12 cellular contexts compared by ENCODE assay signal in genomic region chr7:150901160-150902035, GRCh38. TPM values are rescaled to one million over a fixed set of nuclear protein-coding genes. Genes with fewer than 3 reads are reported as not detected.
DNase-seq lines count a peak whose midpoint lies in the region; ATAC-seq and TF ChIP-seq lines count a peak whose summit lies in the region.
"Had no signal": no experiment of that assay in that cellular context is flagged by ENCODE, and none has a peak within 500 bp of the region (broad histone marks: within the 10 kb centered on the region; RNA-seq: fewer than 3 reads in every experiment).

No MANE protein-coding gene starts in this region.

- H3K27me3 ChIP-seq in hepatocyte = peaks cover 19% of the 10 kb centered on the region
- H3K27me3 ChIP-seq in rectal smooth muscle tissue (ENCODE audit: control insufficient read depth, insufficient read depth, low read length) = no peaks in the 10 kb centered on the region
- no peaks in the 10 kb centered on the region for H3K27me3 ChIP-seq in naive thymus-derived CD4-positive, alpha-beta T cell (ENCODE audit: control insufficient read depth in 2 of 2, insufficient read depth in 2 of 2, low read length in 2 of 2)

- ATAC-seq in GM19324 (IDR thresholded peaks at IDR 0.05; ENCODE audit: low FRiP score, unreplicated experiment) = no peak
- ATAC-seq in naive thymus-derived CD4-positive, alpha-beta T cell = no peak
- ATAC-seq: effector memory CD8-positive, alpha-beta T cell had no signal

- POLR2A ChIA-PET in naive thymus-derived CD4-positive, alpha-beta T cell (lab: Charles Lee) = no interaction called here

- H3K36me3 ChIP-seq in hepatocyte (replicated peaks; ENCODE audit: insufficient read depth, low read depth) = no peaks in the 10 kb centered on the region
- H3K36me3 ChIP-seq in rectal smooth muscle tissue (ENCODE audit: control insufficient read depth, insufficient read depth, low read length) = no peaks in the 10 kb centered on the region
- no peaks in the 10 kb centered on the region for H3K36me3 ChIP-seq in naive thymus-derived CD4-positive, alpha-beta T cell (ENCODE audit: control insufficient read depth in 2 of 3, insufficient read depth in 3 of 3, low read length in 3 of 3)
- H3K36me3 ChIP-seq: thoracic aorta had no signal

- H3K36me3 Mint-ChIP-seq in naive thymus-derived CD4-positive, alpha-beta T cell = no peaks in the 10 kb centered on the region

- H3K9ac ChIP-seq in rectal smooth muscle tissue (ENCODE audit: low read length) = no peak overlapping the region

- no peak overlapping the region for H3K4me3 Mint-ChIP-seq in naive thymus-derived CD4-positive, alpha-beta T cell
- H3K4me3 Mint-ChIP-seq: effector memory CD8-positive, alpha-beta T cell had no signal

- H3K9me3 Mint-ChIP-seq in naive thymus-derived CD4-positive, alpha-beta T cell = peaks cover 0 to 2% (median 0%) of the 10 kb centered on the region in 11 donors
- H3K9me3 Mint-ChIP-seq: effector memory CD8-positive, alpha-beta T cell had no signal

- H3K27ac Mint-ChIP-seq in naive thymus-derived CD4-positive, alpha-beta T cell = no peak overlapping the region
- H3K27ac Mint-ChIP-seq: effector memory CD8-positive, alpha-beta T cell had no signal

- H3K79me2 ChIP-seq in hepatocyte = no peaks in the 10 kb centered on the region

- peak overlapping the region; percentile 66 for H3K27ac ChIP-seq in hepatocyte
- H3K27ac ChIP-seq in rectal smooth muscle tissue (ENCODE audit: low read depth, low read length) = peak overlapping the region; percentile 40
- H3K27ac ChIP-seq in naive thymus-derived CD4-positive, alpha-beta T cell (ENCODE audit: low read depth, low read length) = no peak overlapping the region
- H3K27ac ChIP-seq: thoracic aorta had no signal

- no peaks in the 10 kb centered on the region for H3K9me3 ChIP-seq in hepatocyte (ENCODE audit: low read depth)
- no peaks in the 10 kb centered on the region for H3K9me3 ChIP-seq in naive thymus-derived CD4-positive, alpha-beta T cell (ENCODE audit: control insufficient read depth in 2 of 3, low read length in 3 of 3)
- H3K9me3 ChIP-seq: thoracic aorta had no signal

- H3K4me1 ChIP-seq in hepatocyte (ENCODE audit: insufficient read depth) = peaks cover 16% of the 10 kb centered on the region
- H3K4me1 ChIP-seq in rectal smooth muscle tissue (ENCODE audit: control insufficient read depth, insufficient read depth, low read length) = peaks cover 29% of the 10 kb centered on the region
- no peaks in the 10 kb centered on the region for H3K4me1 ChIP-seq in naive thymus-derived CD4-positive, alpha-beta T cell (ENCODE audit: control insufficient read depth in 2 of 2, insufficient read depth in 2 of 2, low read length in 2 of 2)

- no peak overlapping the region for H2AFZ ChIP-seq in hepatocyte

- peak overlapping the region; percentile 32 for H3K4me2 ChIP-seq in hepatocyte

- intact Hi-C loops in naive thymus-derived CD4-positive, alpha-beta T cell (cut with micrococcal nuclease) = no loop called here

- H3K27me3 Mint-ChIP-seq in naive thymus-derived CD4-positive, alpha-beta T cell = peaks cover 35 to 73% (median 51%) of the 10 kb centered on the region in 5 donors

- CTCF ChIA-PET in naive thymus-derived CD4-positive, alpha-beta T cell (lab: Charles Lee) = interaction anchor here (1.1 to 2.5 kb wide), 3 partner anchors 25 to 210 kb away, joined by 3 to 6 read pairs (median 4); no protein-coding TSS in a partner anchor

- H3K4me1 Mint-ChIP-seq in naive thymus-derived CD4-positive, alpha-beta T cell = peaks cover 0 to 11% (median 6%) of the 10 kb centered on the region in 7 donors

- DNase-seq in HT1080 (ENCODE audit: low read depth) = peak; percentile 26
- peak; percentile 83 to 96 for DNase-seq in NCI-H524 (lab: John Stamatoyannopoulos, UW)
- DNase-seq in hepatocyte (ENCODE audit: low spot score) = peak; percentile 41
- no peak for DNase-seq in AG20443 (ENCODE audit: low spot score)
- no peak for DNase-seq in naive thymus-derived CD4-positive, alpha-beta T cell
- no peak for DNase-seq in activated CD8-positive, alpha-beta memory T cell treated with anti-CD3 and anti-CD28 coated beads, Interleukin-2, amount 50 U/mL, for 4 hours
- DNase-seq: effector memory CD8-positive, alpha-beta T cell had no signal

- 50% methylated on average over 14 of the region's 15 CpGs for WGBS in hepatocyte (ENCODE audit: low lambda C conversion rate, missing lambda C conversion rate)

- no peak for TF ChIP-seq CTCF in hepatocyte (IDR thresholded peaks at IDR 0.05; ENCODE audit: poor library complexity)

- no peak overlapping the region for H3K4me3 ChIP-seq in hepatocyte
- H3K4me3 ChIP-seq in rectal smooth muscle tissue (ENCODE audit: low read length) = no peak overlapping the region
- no peak overlapping the region for H3K4me3 ChIP-seq in naive thymus-derived CD4-positive, alpha-beta T cell (ENCODE audit: low read length)
- H3K4me3 ChIP-seq: thoracic aorta had no signal

- no peaks in the 10 kb centered on the region for H4K20me1 ChIP-seq in hepatocyte (ENCODE audit: insufficient read depth, poor library complexity, severe bottlenecking)

- no peaks in the 10 kb centered on the region for H3K9me2 ChIP-seq in hepatocyte (replicated peaks; ENCODE audit: insufficient read depth)

RNA-seq across cellular contexts. Expression of gene AOC1, which starts 49.1 kb away (rescaled TPM):
- not detected in 2 replicates for total RNA-seq in HT1080 (2014; rRNA removed; shearing (Covaris generic))
- polyA plus RNA-seq in HT1080 (2015; cell fraction: cytosol; rRNA removed) = not detected in 2 replicates
- polyA plus RNA-seq in HT1080 (2015; cell fraction: nucleus; rRNA removed) = not detected in 2 replicates
- total RNA-seq in hepatocyte = 4.7 and 9.1 TPM in 2 replicates
- 5.9 and 6.6 TPM in 2 replicates for polyA plus RNA-seq in hepatocyte
- under 1 TPM in 1 of 5 experiments, not detected in 4; 0.56 TPM for total RNA-seq in naive thymus-derived CD4-positive, alpha-beta T cell
- not detected for polyA plus RNA-seq in naive thymus-derived CD4-positive, alpha-beta T cell
- total RNA-seq: T-helper 2 cell treated with Interferon-gamma antibody and Interleukin-4, amounts not matched to agents 100 ng/mL and 5 ng/mL, for 36 hours; thoracic aorta had no signal
- polyA plus RNA-seq: neural cell had no signal

Comparison
In these comparisons a context has a peak if more than half of its experiments do, and no peak if none do; other contexts are left out.
1. DNase-seq: peak in HT1080 (single experiment), NCI-H524 (2 of 2) and hepatocyte (single experiment); none in AG20443 (single experiment), naive thymus-derived CD4-positive, alpha-beta T cell (0 of 9) and activated CD8-positive, alpha-beta memory T cell treated with anti-CD3 and anti-CD28 coated beads, Interleukin-2, amount 50 U/mL, for 4 hours (single experiment).